In genomic region chrX:151896734-151897474, GRCh38 we compare ENCODE assay signal across 22 cellular contexts. TPM values are rescaled to one million over a fixed set of nuclear protein-coding genes. Genes with fewer than 3 reads are reported as not detected.
DNase-seq lines count a peak whose midpoint lies in the region; ATAC-seq, FAIRE-seq and TF ChIP-seq lines count a peak whose summit lies in the region.
"Had no signal": no experiment of that assay in that cellular context is flagged by ENCODE, and none has a peak within 500 bp of the region (broad histone marks: within the 10 kb centered on the region; RNA-seq: fewer than 3 reads in every experiment).

No MANE protein-coding gene starts in this region.

- no peak overlapping the region for H3K27ac Mint-ChIP-seq in T-cell
- H3K27ac Mint-ChIP-seq: activated CD8-positive, alpha-beta memory T cell treated with anti-CD3 and anti-CD28 coated beads, Interleukin-2, amount 10 ng/mL, durations not matched to agents 7 days and 5 days; effector memory CD8-positive, alpha-beta T cell had no signal

- H3K4me2 ChIP-seq in A549 = peak overlapping the region; percentile 49

- H3K4me3 ChIP-seq in A549 (no peak overlapping the region), SK-N-MC (no peak overlapping the region)
- H3K4me3 ChIP-seq: cardiac muscle cell, heart right ventricle, skin epidermis had no signal

- no peak for TF ChIP-seq RAD21 in A549 (conservative IDR thresholded peaks at IDR 0.05 in 1 of 2, IDR thresholded peaks at IDR 0.05 in 1 of 2)

- H3K27ac ChIP-seq in A549 (peak overlapping the region; percentile 64 to 81), SK-N-MC (peak overlapping the region; percentile 45)
- H3K27ac ChIP-seq: cardiac muscle cell, heart right ventricle, skin epidermis had no signal

- 40% methylated on average over 5 of the region's 5 CpGs for WGBS in A549 (ENCODE audit: missing lambda C conversion rate)

- H3K4me1 ChIP-seq in A549 = peaks cover 28% of the 10 kb centered on the region

- POLR2A ChIA-PET in A549 (lab: Yijun Ruan, JAX) (no interaction called here), T-cell (lab: Charles Lee) (no interaction called here)

- no peak for TF ChIP-seq POLR2A in A549 (IDR thresholded peaks at IDR 0.05; ENCODE audit: low read length)
- TF ChIP-seq POLR2A in H54 (IDR thresholded peaks at IDR 0.05; ENCODE audit: low read depth, low read length) = no peak

- H3K9ac ChIP-seq in SK-N-MC (ENCODE audit: insufficient read length) = no peak overlapping the region

- peak in 1 of 2 experiments; percentile 17 for DNase-seq in A549 (ENCODE audit: low read depth in 1 of 2, low spot score in 1 of 2)
- DNase-seq in H4 (ENCODE audit: low spot score) = peak; percentile 45
- DNase-seq in SK-N-MC (ENCODE audit: low read depth, low spot score) = peak; percentile 58
- no peak for DNase-seq in H54 (ENCODE audit: insufficient read length, low spot score)
- DNase-seq in T-cell = no peak
- no peak for DNase-seq in AML-193 (lab: John Stamatoyannopoulos, UW)
- DNase-seq in NCI-H2171 (lab: John Stamatoyannopoulos, UW) = no peak
- DNase-seq: activated CD8-positive, alpha-beta memory T cell treated with anti-CD3 and anti-CD28 coated beads, Interleukin-2, amount 10 ng/mL, durations not matched to agents 7 days and 5 days; activated naive CD4-positive, alpha-beta T cell; effector memory CD8-positive, alpha-beta T cell; heart right ventricle; kidney glomerular epithelial cell; NCI-H1092; NCI-H2227 treated with DMSO at 0.1 percent for 48 hours; stimulated activated naive CD4-positive, alpha-beta T cell treated with Interleukin-2 at 50 U/mL for 16 hours; SW 1271 had no signal

- peaks cover 2 to 9% of the 10 kb centered on the region in 2 donors for H3K27me3 Mint-ChIP-seq in T-cell
- H3K27me3 Mint-ChIP-seq: activated CD8-positive, alpha-beta memory T cell treated with anti-CD3 and anti-CD28 coated beads, Interleukin-2, amount 10 ng/mL, durations not matched to agents 7 days and 5 days; effector memory CD8-positive, alpha-beta T cell had no signal

- no peaks in the 10 kb centered on the region for H3K36me3 Mint-ChIP-seq in T-cell
- H3K36me3 Mint-ChIP-seq: activated CD8-positive, alpha-beta memory T cell treated with anti-CD3 and anti-CD28 coated beads, Interleukin-2, amount 10 ng/mL, durations not matched to agents 7 days and 5 days had no signal

- no peaks in the 10 kb centered on the region for H3K4me1 Mint-ChIP-seq in T-cell
- H3K4me1 Mint-ChIP-seq: activated CD8-positive, alpha-beta memory T cell treated with anti-CD3 and anti-CD28 coated beads, Interleukin-2, amount 10 ng/mL, durations not matched to agents 7 days and 5 days had no signal

- H3K9me3 ChIP-seq in A549 (no peaks in the 10 kb centered on the region), SK-N-MC (ENCODE audit: low read depth, low read length) (no peaks in the 10 kb centered on the region)
- H3K9me3 ChIP-seq: heart right ventricle had no signal

- no peak for TF ChIP-seq CTCF in A549 (IDR thresholded peaks at IDR 0.05)

- no peak overlapping the region for H3K4me3 Mint-ChIP-seq in T-cell
- H3K4me3 Mint-ChIP-seq: activated CD8-positive, alpha-beta memory T cell treated with anti-CD3 and anti-CD28 coated beads, Interleukin-2, amount 10 ng/mL, durations not matched to agents 7 days and 5 days; effector memory CD8-positive, alpha-beta T cell had no signal

- CTCF ChIA-PET in A549 (lab: Yijun Ruan, JAX) = interaction anchor here (1.4 kb wide), 1 partner anchor 63 kb away, joined by 3 read pairs; no protein-coding TSS in a partner anchor
- CTCF ChIA-PET in T-cell (lab: Charles Lee) = no interaction called here

- H3K9me3 Mint-ChIP-seq in T-cell = no peaks in the 10 kb centered on the region

- FAIRE-seq in A549 (lab: Jason Lieb, UNC) (peak; percentile 70), H54 (lab: Jason Lieb, UNC) (no peak)

- ATAC-seq in A549 (0 out of 6 replicates have a peak, but pooled peaks of 1 of the 2 experiments have one; percentile 54), esophagus mucosa (peak; percentile 50), T-cell (replicated peaks in 1 of 4) (no peak)
- ATAC-seq: activated CD8-positive, alpha-beta memory T cell treated with anti-CD3 and anti-CD28 coated beads, Interleukin-2, amount 10 ng/mL, durations not matched to agents 7 days and 5 days; effector memory CD8-positive, alpha-beta T cell; heart right ventricle had no signal

- no peaks in the 10 kb centered on the region for H3K36me3 ChIP-seq in SK-N-MC (ENCODE audit: insufficient read depth, low read length)
- H3K36me3 ChIP-seq: cardiac muscle cell, heart right ventricle had no signal

- no peak for TF ChIP-seq EP300 in A549 (IDR thresholded peaks at IDR 0.05)

TF ChIP-seq in A549, 52 proteins besides CTCF, POLR2A, EP300 and RAD21:
- peak; percentile 60 to 63; a peak in 2 of 4 replicates for TF ChIP-seq CEBPB (IDR thresholded peaks at IDR 0.05)
- TF ChIP-seq HDAC2 (IDR thresholded peaks at IDR 0.05) = no peak
- no peak for TF ChIP-seq CHD2 (IDR thresholded peaks at IDR 0.05; ENCODE audit: low read length, partially characterized antibody)

RNA-seq across cellular contexts. Expression of gene MAGEA4, which starts 15.8 kb away (rescaled TPM):
- polyA plus RNA-seq in A549 (2011; rRNA removed) = 0.05 TPM in 1 of 2 replicates, not detected in the other
- 0.03 and 0.05 TPM in 2 replicates for polyA plus RNA-seq in A549 (2012; cell fraction: cytosol; rRNA removed)
- polyA plus RNA-seq in A549 (2012; cell fraction: nucleus; rRNA removed) = not detected in 2 replicates
- polyA plus RNA-seq in A549 (2017; fragmentation: RNase III; extraction: RNeasy Plus Mini Kit Qiagen cat#74134 plus additional on column Dnase treatment) = not detected in 3 replicates
- not detected in 2 replicates for polyA minus RNA-seq in A549 (2011; rRNA and poly(A)+ RNA removed)
- not detected in 2 replicates for total RNA-seq in H4 (2014; rRNA removed; shearing (Covaris generic))
- total RNA-seq in esophagus mucosa = not detected
- total RNA-seq in T-cell = not detected
- total RNA-seq: activated CD8-positive, alpha-beta memory T cell treated with anti-CD3 and anti-CD28 coated beads, Interleukin-2, amount 10 ng/mL, durations not matched to agents 7 days and 5 days; cardiac muscle cell; heart right ventricle; HT-29; mucosa of gallbladder; omental fat pad had no signal
- polyA plus RNA-seq: cardiac muscle cell, heart right ventricle had no signal

Comparison
In these comparisons a context has a peak if more than half of its experiments do, and no peak if none do; other contexts are left out.
1. DNase-seq: peak in H4 (single experiment) and SK-N-MC (single experiment); none in H54 (single experiment), T-cell (0 of 34), AML-193 (0 of 2) and NCI-H2171 (single experiment).